Comparison of ENCODE assay signal across 21 cellular contexts in genomic region chr2:108926561-108927380, GRCh38.
"Had no signal": no experiment of that assay in that cellular context is flagged by ENCODE, and none has a peak within 500 bp of the region (broad histone marks: within the 10 kb centered on the region; RNA-seq: fewer than 3 reads in every experiment).

No MANE protein-coding gene starts in this region.

- H3K79me2 ChIP-seq: parathyroid adenoma had no signal

- H3K27me3 ChIP-seq: transverse colon, vagina had no signal

- ATAC-seq: gastroesophageal sphincter; heart left ventricle; naive thymus-derived CD8-positive, alpha-beta T cell had no signal

- H3K27ac Mint-ChIP-seq: activated naive CD8-positive, alpha-beta T cell treated with anti-CD3 and anti-CD28 coated beads, Interleukin-2, amount 10 ng/mL, durations not matched to agents 7 days and 5 days; activated T-helper 1 cell treated with anti-CD3 and anti-CD28 coated beads, Interleukin-12 subunit alpha, Interleukin-12 subunit beta, Interleukin-2, Interleukin-4 antibody, amounts not matched to agents 30 ng/mL and 10 ng/mL and 1 ng/mL, durations not matched to agents 14 hours and 24 hours and 36 hours; stimulated activated naive CD8-positive, alpha-beta T cell treated with anti-CD3 and anti-CD28 coated beads, Interleukin-15, Interleukin-2, amounts not matched to agents 100 ng/mL and 50 ng/mL, for 24 hours had no signal

- H3K9me3 Mint-ChIP-seq: activated naive CD8-positive, alpha-beta T cell treated with anti-CD3 and anti-CD28 coated beads, Interleukin-2, amount 10 ng/mL, durations not matched to agents 7 days and 5 days; activated T-helper 1 cell treated with anti-CD3 and anti-CD28 coated beads, Interleukin-12 subunit alpha, Interleukin-12 subunit beta, Interleukin-2, Interleukin-4 antibody, amounts not matched to agents 30 ng/mL and 10 ng/mL and 1 ng/mL, durations not matched to agents 14 hours and 24 hours and 36 hours; naive thymus-derived CD8-positive, alpha-beta T cell; stimulated activated naive CD8-positive, alpha-beta T cell treated with anti-CD3 and anti-CD28 coated beads, Interleukin-15, Interleukin-2, amounts not matched to agents 100 ng/mL and 50 ng/mL, for 24 hours had no signal

- H3K9ac ChIP-seq: parathyroid adenoma had no signal

- H3K4me1 Mint-ChIP-seq: activated naive CD8-positive, alpha-beta T cell treated with anti-CD3 and anti-CD28 coated beads, Interleukin-2, amount 10 ng/mL, durations not matched to agents 7 days and 5 days had no signal

- H3K4me3 Mint-ChIP-seq: activated naive CD8-positive, alpha-beta T cell treated with anti-CD3 and anti-CD28 coated beads, Interleukin-2, amount 10 ng/mL, durations not matched to agents 7 days and 5 days; activated T-helper 1 cell treated with anti-CD3 and anti-CD28 coated beads, Interleukin-12 subunit alpha, Interleukin-12 subunit beta, Interleukin-2, Interleukin-4 antibody, amounts not matched to agents 30 ng/mL and 10 ng/mL and 1 ng/mL, durations not matched to agents 14 hours and 24 hours and 36 hours; naive thymus-derived CD8-positive, alpha-beta T cell; stimulated activated naive CD8-positive, alpha-beta T cell treated with anti-CD3 and anti-CD28 coated beads, Interleukin-15, Interleukin-2, amounts not matched to agents 100 ng/mL and 50 ng/mL, for 24 hours had no signal

- H3K9me3 ChIP-seq: gastroesophageal sphincter, heart left ventricle, transverse colon, vagina had no signal

- H3K4me3 ChIP-seq: dorsolateral prefrontal cortex, gastroesophageal sphincter, heart left ventricle, transverse colon, vagina had no signal

- DNase-seq: activated CD4-positive, alpha-beta T cell treated with anti-CD3 and anti-CD28 coated beads, Interleukin-2, amount 50 U/mL, for 4 hours; activated naive CD4-positive, alpha-beta T cell; activated naive CD8-positive, alpha-beta T cell treated with anti-CD3 and anti-CD28 coated beads, Interleukin-2, amount 10 ng/mL, durations not matched to agents 7 days and 5 days; activated T-cell treated with anti-CD3 and anti-CD28 coated beads for 4 hours; amygdala; caudate nucleus; heart left ventricle; left ventricle myocardium superior; mesendoderm; retina; stimulated activated CD4-positive, alpha-beta T cell treated with anti-CD3 and anti-CD28 coated beads, Interleukin-2, amount 100 ng/mL, for 48 hours; SW 1271; transverse colon; WERI-Rb-1 had no signal

- H3K27ac ChIP-seq: dorsolateral prefrontal cortex, gastroesophageal sphincter, heart left ventricle, parathyroid adenoma, transverse colon, vagina, WERI-Rb-1 had no signal

- H3K36me3 Mint-ChIP-seq: activated naive CD8-positive, alpha-beta T cell treated with anti-CD3 and anti-CD28 coated beads, Interleukin-2, amount 10 ng/mL, durations not matched to agents 7 days and 5 days had no signal

- H2AFZ ChIP-seq: parathyroid adenoma had no signal

- H3K27me3 Mint-ChIP-seq: activated naive CD8-positive, alpha-beta T cell treated with anti-CD3 and anti-CD28 coated beads, Interleukin-2, amount 10 ng/mL, durations not matched to agents 7 days and 5 days; naive thymus-derived CD8-positive, alpha-beta T cell; stimulated activated naive CD8-positive, alpha-beta T cell treated with anti-CD3 and anti-CD28 coated beads, Interleukin-15, Interleukin-2, amounts not matched to agents 100 ng/mL and 50 ng/mL, for 24 hours had no signal

- H3K36me3 ChIP-seq: gastroesophageal sphincter, heart left ventricle, transverse colon, vagina, WERI-Rb-1 had no signal
